11 cellular contexts compared by ENCODE assay signal in the genomic region with DNA sequence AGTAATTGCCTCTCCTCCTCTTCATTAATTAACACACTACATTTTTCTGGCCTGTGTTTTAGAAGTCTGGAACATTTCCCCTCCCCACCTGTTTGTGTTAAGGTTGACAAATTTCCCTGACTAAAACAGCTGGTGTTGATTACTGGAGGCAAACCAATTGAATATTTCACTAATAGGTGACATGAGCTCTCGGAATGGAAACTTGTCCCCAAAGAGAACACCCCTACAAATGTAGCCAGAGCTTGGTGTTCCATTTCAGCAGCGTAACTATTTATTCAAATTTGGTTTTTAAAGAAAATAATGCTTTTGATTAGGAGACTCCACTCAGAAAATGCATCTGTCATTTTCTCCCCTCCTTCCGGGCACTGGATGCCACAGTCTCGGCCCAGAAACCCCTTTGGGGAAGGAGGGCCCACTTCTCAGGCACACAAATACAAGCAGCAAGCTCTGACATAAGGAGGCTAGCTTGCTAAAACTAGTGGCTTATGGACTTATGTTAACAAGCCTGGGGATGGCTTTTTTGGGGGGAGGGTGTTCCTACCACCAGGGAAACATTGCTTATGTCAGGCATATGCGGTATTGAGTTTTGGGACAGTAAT. TPM values are rescaled to one million over a fixed set of nuclear protein-coding genes. Genes with fewer than 3 reads are reported as not detected.
DNase-seq lines count a peak whose midpoint lies in the region; ATAC-seq and TF ChIP-seq lines count a peak whose summit lies in the region.
"Had no signal": no experiment of that assay in that cellular context is flagged by ENCODE, and none has a peak within 500 bp of the region (broad histone marks: within the 10 kb centered on the region; RNA-seq: fewer than 3 reads in every experiment).

No MANE protein-coding gene starts in this region.

- no peaks in the 10 kb centered on the region for H3K9me2 ChIP-seq in GM23248 (ENCODE audit: insufficient read depth)

- TF ChIP-seq CTCF in WI38 (IDR thresholded peaks at IDR 0.05; ENCODE audit: low read depth, low read length) = no peak

- no peak overlapping the region for H3K27ac ChIP-seq in GM23248

- H3K4me1 ChIP-seq in GM23248 (ENCODE audit: insufficient read depth) (peaks cover 24% of the 10 kb centered on the region), iPS-15b (ENCODE audit: control insufficient read depth, insufficient read depth, low read length) (peaks cover 9% of the 10 kb centered on the region), skeletal muscle satellite cell (ENCODE audit: control insufficient read depth, insufficient read depth, low read length) (peaks cover 26% of the 10 kb centered on the region)

- H2AFZ ChIP-seq in GM23248 = no peak overlapping the region

- ATAC-seq in HG02973 (IDR thresholded peaks at IDR 0.05; ENCODE audit: unreplicated experiment) = no peak

- 0 out of 2 replicates have a peak, but pooled peaks cover 4% of the 10 kb centered on the region for H4K20me1 ChIP-seq in GM23248 (ENCODE audit: insufficient read depth)

- 87 to 95% methylated on average over 5 of the region's 5 CpGs for WGBS in GM23248 (ENCODE audit: low coverage in 1 of 2, low lambda C conversion rate in 2 of 2, missing lambda C conversion rate in 2 of 2), 2 experiments

- in situ Hi-C loops in GM23248 (cut with MboI) = loop anchor here (5.0 to 25.0 kb wide), 2 partner anchors 269 to 769 kb away; a partner anchor contains a TSS

- H3K9ac ChIP-seq in GM23248 = 0 out of 2 replicates have a peak overlapping the region, but pooled peaks have one; percentile 11
- no peak overlapping the region for H3K9ac ChIP-seq in iPS-15b (ENCODE audit: low read depth, low read length)
- peak overlapping the region; percentile 88 for H3K9ac ChIP-seq in skeletal muscle satellite cell (ENCODE audit: low read depth, low read length)

- H3K4me2 ChIP-seq in GM23248 (ENCODE audit: unreplicated experiment) (peak overlapping the region; percentile 84), skeletal muscle satellite cell (ENCODE audit: low read length) (peak overlapping the region; percentile 95)

- H3K9me3 ChIP-seq in GM23248 (ENCODE audit: low read depth) (no peaks in the 10 kb centered on the region), iPS-15b (ENCODE audit: control insufficient read depth, insufficient read depth, low read length) (no peaks in the 10 kb centered on the region), skeletal muscle satellite cell (replicated peaks; ENCODE audit: low read length) (no peaks in the 10 kb centered on the region)

- no peaks in the 10 kb centered on the region for H3K36me3 ChIP-seq in GM23248 (ENCODE audit: low read depth)
- H3K36me3 ChIP-seq in iPS-15b (ENCODE audit: control insufficient read depth, insufficient read depth, low read length) = no peaks in the 10 kb centered on the region
- H3K36me3 ChIP-seq in skeletal muscle satellite cell (ENCODE audit: insufficient read depth, low read length) = no peaks in the 10 kb centered on the region

- peaks cover 54% of the 10 kb centered on the region for H3K79me2 ChIP-seq in GM23248 (ENCODE audit: insufficient read depth)

- H3K27me3 ChIP-seq in GM23248 (replicated peaks; ENCODE audit: insufficient read depth) (no peaks in the 10 kb centered on the region), iPS-15b (ENCODE audit: control insufficient read depth, insufficient read depth, low read length) (peaks cover 23% of the 10 kb centered on the region), skeletal muscle satellite cell (ENCODE audit: control insufficient read depth, insufficient read depth, low read length) (peaks cover 4% of the 10 kb centered on the region)

- peaks cover 16% of the 10 kb centered on the region; the same call in 1 of the 2 replicates for H3F3A ChIP-seq in GM23248 (ENCODE audit: insufficient read depth)

- H3K4me3 ChIP-seq in GM23248 = peak overlapping the region; percentile 96
- peak overlapping the region; percentile 85 for H3K4me3 ChIP-seq in WI38 (ENCODE audit: low read depth, low read length)
- peak overlapping the region; percentile 92 for H3K4me3 ChIP-seq in iPS-15b (ENCODE audit: low read depth, low read length)
- H3K4me3 ChIP-seq in skeletal muscle satellite cell (ENCODE audit: low read length) = peak overlapping the region; percentile 98

- peak; percentile 17 for DNase-seq in GM23248
- DNase-seq in MV-4-11 (lab: John Stamatoyannopoulos, UW) = no peak
- DNase-seq in cortex of kidney (lab: John Stamatoyannopoulos, UW) = no peak
- DNase-seq: EL; NK-92 treated with Interleukin-12 subunit alpha and Interleukin-12 subunit beta, amount 100 ng/mL, for 24 hours; stimulated activated CD4-positive, alpha-beta T cell treated with anti-CD3 and anti-CD28 coated beads, Interleukin-12 subunit alpha, Interleukin-12 subunit beta, amount 100 ng/mL, for 4 hours had no signal

RNA-seq across cellular contexts. Expression of a gene that starts 2.2 kb away (rescaled TPM):
- total RNA-seq in GM23248 (2014; rRNA removed; shearing (Covaris generic)) = 10.5 and 11.6 TPM in 2 replicates
- polyA plus RNA-seq in GM23248 (2016; fragmentation: Nextera tagmentation; extraction: Ambion mirVana) = 4.5 and 4.8 TPM in 2 replicates
- total RNA-seq in skeletal muscle satellite cell (2012; rRNA removed) = under 0.01 and 1.1 TPM in 2 replicates
- total RNA-seq: activated T-helper 1 cell treated with anti-CD3 and anti-CD28 coated beads, Interleukin-12 subunit alpha, Interleukin-12 subunit beta, Interleukin-2, Interleukin-4 antibody, amounts not matched to agents 30 ng/mL and 10 ng/mL and 1 ng/mL, durations not matched to agents 14 hours and 24 hours and 36 hours had no signal
